ENCODE assay signal across 28 cellular contexts in the genomic region with DNA sequence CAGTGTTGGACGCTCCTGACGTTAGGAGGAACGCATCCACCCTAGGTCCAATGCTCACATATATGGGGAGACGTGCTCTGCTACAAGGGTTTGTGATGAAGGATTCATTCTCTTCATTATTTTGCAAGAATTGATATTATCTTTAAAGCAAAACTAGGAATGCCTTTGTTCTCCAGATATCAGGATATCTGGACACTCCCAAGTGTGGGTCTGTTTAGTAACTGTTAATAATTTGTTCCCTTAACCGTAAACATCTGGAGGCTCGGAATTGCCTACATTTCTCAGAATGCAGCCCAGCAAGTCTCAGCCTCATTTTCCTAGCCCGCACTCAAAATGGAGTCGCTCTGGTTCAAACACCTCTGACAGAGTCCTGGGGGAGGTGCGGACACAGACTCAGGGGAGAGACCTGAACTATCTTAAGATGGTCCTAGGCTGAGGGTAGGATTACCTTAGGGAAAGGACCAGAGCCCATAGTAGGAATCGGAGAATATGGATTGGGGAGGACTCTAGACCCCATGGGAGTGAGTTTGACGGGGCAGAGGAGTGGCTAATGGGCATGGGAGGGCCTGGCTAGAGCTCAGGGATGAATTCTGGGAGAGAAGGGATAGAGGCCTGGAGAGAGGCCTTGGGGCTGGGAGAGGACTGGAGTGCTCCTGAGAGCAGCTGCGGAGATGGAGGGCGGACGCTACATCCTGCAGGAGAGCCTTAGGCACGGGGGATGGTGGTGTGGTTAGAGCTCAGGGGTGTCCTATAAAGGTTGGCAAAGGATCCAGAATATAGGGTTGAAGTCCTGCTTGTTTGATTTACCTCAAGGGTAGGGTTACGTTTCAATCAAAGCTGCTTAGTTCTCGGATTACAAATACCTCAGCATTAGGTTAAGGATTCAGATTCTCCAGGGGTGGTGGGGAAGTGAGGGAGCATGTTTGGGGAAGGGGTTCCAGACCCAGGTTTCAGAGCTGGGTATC. TPM values are rescaled to one million over a fixed set of nuclear protein-coding genes. Genes with fewer than 3 reads are reported as not detected.
DNase-seq lines count a peak whose midpoint lies in the region; ATAC-seq and TF ChIP-seq lines count a peak whose summit lies in the region.
"Had no signal": no experiment of that assay in that cellular context is flagged by ENCODE, and none has a peak within 500 bp of the region (broad histone marks: within the 10 kb centered on the region; RNA-seq: fewer than 3 reads in every experiment).

No MANE protein-coding gene starts in this region.

- H3K9me3 Mint-ChIP-seq in natural killer cell (peaks cover 4 to 24% of the 10 kb centered on the region in 2 donors), naive B cell (peaks cover 23 to 65% (median 56%) of the 10 kb centered on the region in 7 donors)
- peaks cover 20% of the 10 kb centered on the region for H3K9me3 Mint-ChIP-seq in natural killer cell treated with Interleukin-12 subunit alpha and Interleukin-12 subunit beta and Interleukin-15 and Interleukin-18, amount 100 ng/mL, for 72 hours

- H3K4me1 Mint-ChIP-seq in natural killer cell (no peaks in the 10 kb centered on the region), T-helper 17 cell (no peaks in the 10 kb centered on the region), naive B cell (no peaks in the 10 kb centered on the region)
- H3K4me1 Mint-ChIP-seq in natural killer cell treated with Interleukin-12 subunit alpha and Interleukin-12 subunit beta and Interleukin-15 and Interleukin-18, amount 100 ng/mL, for 72 hours (ENCODE audit: low read depth in 2 of 2): no peaks in the 10 kb centered on the region
- H3K4me1 Mint-ChIP-seq: activated CD4-positive, alpha-beta T cell treated with anti-CD3 and anti-CD28 coated beads, Interleukin-2, amount 10 ng/mL, durations not matched to agents 24 days and 14 days had no signal

- CTCF ChIA-PET in RWPE1 (lab: Yijun Ruan, JAX): no interaction called here

- no peak for DNase-seq in natural killer cell
- no peak for DNase-seq in natural killer cell treated with Interleukin-12 subunit alpha and Interleukin-12 subunit beta and Interleukin-15 and Interleukin-18, amount 100 ng/mL, for 72 hours (ENCODE audit: low spot score)
- DNase-seq in T-helper 17 cell: no peak
- DNase-seq in naive B cell: peak; percentile 16
- DNase-seq in RWPE1 (ENCODE audit: low spot score): no peak
- DNase-seq in occipital lobe (lab: John Stamatoyannopoulos, UW): no peak
- no peak for DNase-seq in C1 segment of cervical spinal cord (lab: John Stamatoyannopoulos, UW)
- DNase-seq: activated CD4-positive, alpha-beta T cell treated with anti-CD3 and anti-CD28 coated beads, Interleukin-2, amount 10 ng/mL, durations not matched to agents 24 days and 14 days; activated naive CD4-positive, alpha-beta T cell treated with anti-CD3 and anti-CD28 coated beads for 36 hours; adrenal gland; body of pancreas; DMS79; GF-D8; NCI-H1436; NCI-H2107; NCI-H446 treated with DMSO at 0.1 percent for 48 hours; nucleus accumbens; PC-3; Right ventricle myocardium superior had no signal

- peaks cover 33% of the 10 kb centered on the region for H3K9me3 ChIP-seq in T-helper 17 cell (ENCODE audit: control insufficient read depth, low read length, poor library complexity, severe bottlenecking)

- ATAC-seq in natural killer cell (peak; percentile 9 to 38 (median 32)), T-helper 17 cell (peak; percentile 47), naive B cell (ENCODE audit: low read depth in 2 of 2) (peak in 1 of 2 donors; percentile 13)
- ATAC-seq in natural killer cell treated with Interleukin-12 subunit alpha and Interleukin-12 subunit beta and Interleukin-15 and Interleukin-18, amount 100 ng/mL, for 72 hours: no peak
- ATAC-seq: body of pancreas, PC-3 had no signal

- intact Hi-C loops in natural killer cell (cut with micrococcal nuclease): no loop called here

- H3K27ac ChIP-seq in RWPE1: no peak overlapping the region
- H3K27ac ChIP-seq: adrenal gland, BLaER1, body of pancreas, skin epidermis, tibial nerve, VCaP had no signal

- H3K27me3 Mint-ChIP-seq in natural killer cell (ENCODE audit: low read depth in 2 of 2) (no peaks in the 10 kb centered on the region), T-helper 17 cell (no peaks in the 10 kb centered on the region), naive B cell (no peaks in the 10 kb centered on the region)
- no peaks in the 10 kb centered on the region for H3K27me3 Mint-ChIP-seq in natural killer cell treated with Interleukin-12 subunit alpha and Interleukin-12 subunit beta and Interleukin-15 and Interleukin-18, amount 100 ng/mL, for 72 hours
- H3K27me3 Mint-ChIP-seq: activated CD4-positive, alpha-beta T cell treated with anti-CD3 and anti-CD28 coated beads, Interleukin-2, amount 10 ng/mL, durations not matched to agents 24 days and 14 days had no signal

- peaks cover 23% of the 10 kb centered on the region for H3K36me3 Mint-ChIP-seq in natural killer cell
- peaks cover 29% of the 10 kb centered on the region for H3K36me3 Mint-ChIP-seq in natural killer cell treated with Interleukin-12 subunit alpha and Interleukin-12 subunit beta and Interleukin-15 and Interleukin-18, amount 100 ng/mL, for 72 hours
- H3K36me3 Mint-ChIP-seq in T-helper 17 cell (ENCODE audit: low read depth): peaks cover 2% of the 10 kb centered on the region
- peaks cover 28 to 44% of the 10 kb centered on the region in 2 donors for H3K36me3 Mint-ChIP-seq in naive B cell

- H3K27ac Mint-ChIP-seq in natural killer cell (peak overlapping the region in 1 of 2 donors; percentile 15), T-helper 17 cell (peak overlapping the region; percentile 71), naive B cell (peak overlapping the region in 3 of 6 donors; percentile 53 to 67 (median 59))
- no peak overlapping the region for H3K27ac Mint-ChIP-seq in natural killer cell treated with Interleukin-12 subunit alpha and Interleukin-12 subunit beta and Interleukin-15 and Interleukin-18, amount 100 ng/mL, for 72 hours
- H3K27ac Mint-ChIP-seq: activated CD4-positive, alpha-beta T cell treated with anti-CD3 and anti-CD28 coated beads, Interleukin-2, amount 10 ng/mL, durations not matched to agents 24 days and 14 days; activated naive CD4-positive, alpha-beta T cell treated with anti-CD3 and anti-CD28 coated beads for 36 hours; activated T-helper 1 cell treated with anti-CD3 and anti-CD28 coated beads, Interleukin-12 subunit alpha, Interleukin-12 subunit beta, Interleukin-2, Interleukin-4 antibody, amounts not matched to agents 30 ng/mL and 10 ng/mL and 1 ng/mL, durations not matched to agents 14 hours and 24 hours and 36 hours had no signal

- POLR2A ChIA-PET in RWPE1 (lab: Yijun Ruan, JAX; ENCODE audit: low non-redundant PET): no interaction called here

- H3K4me3 Mint-ChIP-seq in natural killer cell (no peak overlapping the region), T-helper 17 cell (peak overlapping the region; percentile 45), naive B cell (peak overlapping the region in 4 of 8 donors; percentile 6 to 66 (median 20))
- H3K4me3 Mint-ChIP-seq in natural killer cell treated with Interleukin-12 subunit alpha and Interleukin-12 subunit beta and Interleukin-15 and Interleukin-18, amount 100 ng/mL, for 72 hours: no peak overlapping the region
- H3K4me3 Mint-ChIP-seq: activated CD4-positive, alpha-beta T cell treated with anti-CD3 and anti-CD28 coated beads, Interleukin-2, amount 10 ng/mL, durations not matched to agents 24 days and 14 days; activated naive CD4-positive, alpha-beta T cell treated with anti-CD3 and anti-CD28 coated beads for 36 hours; activated T-helper 1 cell treated with anti-CD3 and anti-CD28 coated beads, Interleukin-12 subunit alpha, Interleukin-12 subunit beta, Interleukin-2, Interleukin-4 antibody, amounts not matched to agents 30 ng/mL and 10 ng/mL and 1 ng/mL, durations not matched to agents 14 hours and 24 hours and 36 hours had no signal

- TF ChIP-seq CTCF in natural killer cell (IDR thresholded peaks at IDR 0.05): no peak
- no peak for TF ChIP-seq CTCF in RWPE1 (conservative IDR thresholded peaks at IDR 0.05; ENCODE audit: low read depth)

RNA-seq across cellular contexts. Expression of gene ZNF331, which starts 43.2 kb away (rescaled TPM):
- total RNA-seq in natural killer cell: 100 to 1,000 TPM; 153 to 245 (median 204) TPM
- 10 to 100 TPM; 12.0 to 15.1 TPM for total RNA-seq in natural killer cell treated with Interleukin-12 subunit alpha and Interleukin-12 subunit beta and Interleukin-15 and Interleukin-18, amount 100 ng/mL, for 72 hours
- total RNA-seq in T-helper 17 cell: 100 to 1,000 TPM; 179 to 183 TPM
- 100 to 1,000 TPM in 2 of 6 donors, 10 to 100 TPM in 4; 35.2 to 141 (median 72.8) TPM for polyA plus RNA-seq in naive B cell (ENCODE audit: low read depth in 6 of 6)
- total RNA-seq in occipital lobe: 18.2 TPM

RNA-seq across cellular contexts. Expression of gene DPRX, which starts 50.6 kb away (rescaled TPM):
- total RNA-seq in natural killer cell: not detected
- not detected for total RNA-seq in natural killer cell treated with Interleukin-12 subunit alpha and Interleukin-12 subunit beta and Interleukin-15 and Interleukin-18, amount 100 ng/mL, for 72 hours
- not detected for total RNA-seq in T-helper 17 cell
- not detected for polyA plus RNA-seq in naive B cell (ENCODE audit: low read depth in 6 of 6)
- not detected for total RNA-seq in occipital lobe
- total RNA-seq: activated CD4-positive, alpha-beta T cell treated with anti-CD3 and anti-CD28 coated beads, Interleukin-2, amount 10 ng/mL, durations not matched to agents 24 days and 14 days; activated naive CD4-positive, alpha-beta T cell treated with anti-CD3 and anti-CD28 coated beads for 36 hours; activated T-helper 1 cell treated with anti-CD3 and anti-CD28 coated beads, Interleukin-12 subunit alpha, Interleukin-12 subunit beta, Interleukin-2, Interleukin-4 antibody, amounts not matched to agents 30 ng/mL and 10 ng/mL and 1 ng/mL, durations not matched to agents 14 hours and 24 hours and 36 hours; adrenal gland; body of pancreas; cerebellum; kidney epithelial cell; lung microvascular endothelial cell; PC-3; Right ventricle myocardium superior; tibial nerve had no signal
- polyA plus RNA-seq: adrenal gland, AG04450 had no signal

Comparison
In these comparisons a context has a peak if more than half of its experiments do, and no peak if none do; other contexts are left out.
1. ATAC-seq: peak in natural killer cell (3 of 3) and T-helper 17 cell (single experiment); none in natural killer cell treated with Interleukin-12 subunit alpha and Interleukin-12 subunit beta and Interleukin-15 and Interleukin-18, amount 100 ng/mL, for 72 hours (0 of 2).